22 cellular contexts compared by ENCODE assay signal in genomic region chr9:122086873-122087272, GRCh38. TPM values are rescaled to one million over a fixed set of nuclear protein-coding genes. Genes with fewer than 3 reads are reported as not detected.
A peak's percentile ranks its signal among the peaks of the same experiment; 100 is the strongest.
DNase-seq lines count a peak whose midpoint lies in the region; ATAC-seq and TF ChIP-seq lines count a peak whose summit lies in the region.
"Had no signal": no experiment of that assay in that cellular context is flagged by ENCODE, and none has a peak within 500 bp of the region (broad histone marks: within the 10 kb centered on the region; RNA-seq: fewer than 3 reads in every experiment).

No MANE protein-coding gene starts in this region.

- H3K27ac ChIP-seq in caudate nucleus (ENCODE audit: low read depth, low read length): peak overlapping the region; percentile 94
- H3K27ac ChIP-seq in gastrocnemius medialis: peak overlapping the region; percentile 82 to 84 (median 84)
- peak overlapping the region; percentile 75 to 79 for H3K27ac ChIP-seq in tibial artery
- H3K27ac ChIP-seq: C4-2B had no signal

- intact Hi-C loops in gastrocnemius medialis (cut with DNase I; ENCODE audit: low total_unique reads): no loop called here
- intact Hi-C loops in tibial artery (cut with DNase I; ENCODE audit: low total_unique reads): no loop called here

- H3K36me3 ChIP-seq in gastrocnemius medialis (no peaks in the 10 kb centered on the region), tibial artery (no peaks in the 10 kb centered on the region)
- H3K36me3 ChIP-seq: HAP-1, Peyer's patch had no signal

- H3K4me1 ChIP-seq in gastrocnemius medialis: peaks cover 81 to 85% of the 10 kb centered on the region in 2 donors
- peaks cover 5 to 100% (median 43%) of the 10 kb centered on the region in 4 donors for H3K4me1 ChIP-seq in tibial artery

- TF ChIP-seq CTCF in gastrocnemius medialis (IDR thresholded peaks at IDR 0.05 in 4 of 5, conservative IDR thresholded peaks at IDR 0.05 in 1 of 5) (no peak), tibial artery (IDR thresholded peaks at IDR 0.05) (no peak)

- no peak for DNase-seq in caudate nucleus (lab: John Stamatoyannopoulos, UW)
- DNase-seq in islet precursor cell: peak; percentile 3
- no peak for DNase-seq in gastrocnemius medialis
- DNase-seq in tibial artery: no peak
- DNase-seq in NCI-H2196 (lab: John Stamatoyannopoulos, UW; ENCODE audit: unreplicated experiment): no peak
- no peak for DNase-seq in activated T-cell treated with anti-CD3 and anti-CD28 coated beads, Interleukin-2, amount 50 U/mL, for 1 hour
- DNase-seq: Calu3; CD8-positive, alpha-beta memory T cell; DMS153; KBM-7; MM.1S; NCI-H1048; NCI-H1436; NCI-H2029; NCI-H2171; NCI-H524 treated with DMSO at 0.1 percent for 48 hours; NCI-H82; Peyer's patch had no signal

- in situ Hi-C loops in gastrocnemius medialis (cut with MboI; ENCODE audit: low sequenced_read_pairs in 4 of 4): no loop called here

- no peaks in the 10 kb centered on the region for H3K9me3 ChIP-seq in gastrocnemius medialis
- no peaks in the 10 kb centered on the region for H3K9me3 ChIP-seq in tibial artery
- H3K9me3 ChIP-seq: HAP-1, Peyer's patch had no signal

- no peaks in the 10 kb centered on the region for H3K27me3 ChIP-seq in gastrocnemius medialis
- H3K27me3 ChIP-seq in tibial artery: no peaks in the 10 kb centered on the region
- H3K27me3 ChIP-seq: Peyer's patch had no signal

- ATAC-seq in gastrocnemius medialis (no peak), HG03135 (IDR thresholded peaks at IDR 0.05; ENCODE audit: unreplicated experiment) (no peak)
- ATAC-seq: GM23338 had no signal

- no peak overlapping the region for H3K4me3 ChIP-seq in gastrocnemius medialis
- no peak overlapping the region for H3K4me3 ChIP-seq in tibial artery
- H3K4me3 ChIP-seq: GM23338, HAP-1, Peyer's patch had no signal

- no peak for TF ChIP-seq POLR2A in gastrocnemius medialis (IDR thresholded peaks at IDR 0.05)

RNA-seq across cellular contexts. Expression of gene TTLL11, which starts 6.2 kb away (rescaled TPM):
- 10 to 100 TPM; 12.3 to 20.5 (median 15.3) TPM for total RNA-seq in gastrocnemius medialis
